ENCODE assay signal across 1 cellular context in the genomic region with DNA sequence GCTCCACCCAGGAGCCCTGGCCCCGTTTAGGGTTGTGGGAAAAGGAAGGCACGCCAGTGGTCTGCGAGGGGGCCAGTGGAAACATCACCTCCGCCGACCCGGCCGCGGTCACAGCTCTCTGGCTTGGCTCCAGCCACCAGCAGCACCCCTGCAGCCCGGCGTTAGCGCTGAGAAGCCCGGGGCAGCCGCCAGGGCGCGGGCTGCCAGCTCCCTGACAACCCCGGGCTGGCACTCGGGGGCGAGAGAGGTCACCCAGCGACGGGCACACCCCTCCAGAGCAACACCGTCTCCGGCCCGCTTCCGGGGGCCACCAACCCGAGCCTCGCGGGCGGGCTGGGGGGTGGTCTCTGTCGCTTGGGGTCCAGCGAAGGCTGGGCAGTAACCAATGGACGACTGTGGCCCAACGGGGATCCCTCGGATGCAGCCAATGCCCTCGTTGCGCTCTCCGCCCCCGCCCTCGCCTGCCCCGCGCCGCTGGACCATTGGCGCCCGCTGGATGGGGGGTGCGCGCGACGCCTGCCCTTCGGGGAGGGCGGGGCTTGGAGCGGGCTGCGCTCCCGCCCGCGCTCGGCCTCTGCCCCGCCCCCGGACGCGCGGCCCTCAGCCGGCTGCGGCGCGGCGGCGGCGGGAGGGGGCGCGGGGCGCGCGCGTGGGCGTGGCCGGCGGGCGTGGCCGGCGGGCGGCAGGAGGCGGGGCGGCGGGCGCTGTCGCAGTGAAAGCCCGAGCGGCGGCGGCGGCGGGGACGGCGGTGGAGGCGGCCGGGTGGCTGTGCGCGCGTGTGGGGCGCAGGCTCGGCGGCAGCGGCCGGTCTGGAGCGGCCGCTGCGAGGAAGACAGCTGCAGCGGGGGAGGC.
A peak's percentile ranks its signal among the peaks of the same experiment; 100 is the strongest.
TF ChIP-seq lines count a peak whose summit lies in the region.

A gene (plus strand): TSS at position 712 of the 852 bp plus-strand sequence. CDS start 1,007 bp downstream, outside the sequence.

TF ChIP-seq in H1, 55 proteins besides CTCF, POLR2A, EP300 and RAD21:
- TF ChIP-seq JUN (IDR thresholded peaks at IDR 0.05; ENCODE audit: low read depth, low read length) (no peak), EGR1 (IDR thresholded peaks at IDR 0.05; ENCODE audit: borderline replicate concordance, low read depth, low read length) (peak; percentile 82; the same call in 1 of the 2 replicates), POU5F1 (IDR thresholded peaks at IDR 0.05; ENCODE audit: low read depth, low read length) (no peak), RNF2 (IDR thresholded peaks at IDR 0.05; ENCODE audit: borderline replicate concordance, low read depth, low read length, missing control alignments, poor library complexity, severe bottlenecking) (no peak), KDM5A (IDR thresholded peaks at IDR 0.05; ENCODE audit: low read length) (no peak), CHD1 (IDR thresholded peaks at IDR 0.05; ENCODE audit: low read depth, low read length) (no peak), TCF12 (IDR thresholded peaks at IDR 0.05; ENCODE audit: low read depth, low read length) (no peak), BRCA1 (IDR thresholded peaks at IDR 0.05; ENCODE audit: low read depth, low read length) (no peak), CBX8 (IDR thresholded peaks at IDR 0.05; ENCODE audit: borderline replicate concordance, low read depth, low read length) (no peak), ASH2L (IDR thresholded peaks at IDR 0.05; ENCODE audit: low read length) (no peak), SIN3A (conservative IDR thresholded peaks at IDR 0.05 in 1 of 2, IDR thresholded peaks at IDR 0.05 in 1 of 2; ENCODE audit: low read depth in 1 of 2, low read length in 2 of 2) (peak in 1 of 2 experiments; percentile 63; a peak in 2 of 4 replicates), EZH2 (IDR thresholded peaks at IDR 0.05; ENCODE audit: low read depth, low read length, severe bottlenecking) (no peak), GABPA (IDR thresholded peaks at IDR 0.05; ENCODE audit: borderline replicate concordance, insufficient read depth, low read length) (0 out of 2 replicates have a peak, but pooled peaks have one; percentile 14), SIX5 (IDR thresholded peaks at IDR 0.05; ENCODE audit: low read depth, low read length) (no peak), SIRT6 (IDR thresholded peaks at IDR 0.05; ENCODE audit: low read length) (no peak), HDAC2 (IDR thresholded peaks at IDR 0.05; ENCODE audit: borderline replicate concordance in 1 of 2, low read depth in 2 of 2, low read length in 2 of 2) (no peak), RFX5 (IDR thresholded peaks at IDR 0.05; ENCODE audit: borderline replicate concordance, low read depth, low read length) (no peak), JUND (IDR thresholded peaks at IDR 0.05; ENCODE audit: low read length) (no peak), RXRA (IDR thresholded peaks at IDR 0.05; ENCODE audit: insufficient read depth, low read depth, low read length) (no peak), TAF7 (optimal IDR thresholded peaks at IDR 0.05; ENCODE audit: borderline replicate concordance, low read depth, low read length) (no peak), HDAC6 (IDR thresholded peaks at IDR 0.05; ENCODE audit: low read depth, low read length) (no peak), CEBPB (IDR thresholded peaks at IDR 0.05; ENCODE audit: low read depth, low read length) (no peak), TBP (IDR thresholded peaks at IDR 0.05; ENCODE audit: low read depth, low read length) (no peak), SAP30 (IDR thresholded peaks at IDR 0.05; ENCODE audit: insufficient read depth, insufficient replicate concordance, low read length) (no peak), CBX5 (IDR thresholded peaks at IDR 0.05; ENCODE audit: low read depth, low read length) (no peak), NRF1 (IDR thresholded peaks at IDR 0.05; ENCODE audit: low read depth, low read length) (no peak), SP1 (IDR thresholded peaks at IDR 0.05; ENCODE audit: low read depth, low read length) (peak; percentile 60; the same call in 1 of the 2 replicates), GTF2F1 (IDR thresholded peaks at IDR 0.05; ENCODE audit: borderline replicate concordance, low read depth, low read length) (no peak), TAF1 (IDR thresholded peaks at IDR 0.05; ENCODE audit: low read depth, low read length) (peak; percentile 10; the same call in 1 of the 2 replicates), SP4 (IDR thresholded peaks at IDR 0.05; ENCODE audit: low read length) (no peak), ZNF274 (IDR thresholded peaks at IDR 0.05; ENCODE audit: borderline replicate concordance, extremely low read depth, low read length) (no peak), CREB1 (IDR thresholded peaks at IDR 0.05) (peak; percentile 58), MAFK (IDR thresholded peaks at IDR 0.05; ENCODE audit: low read depth, low read length) (no peak), TEAD4 (IDR thresholded peaks at IDR 0.05; ENCODE audit: low read depth, low read length) (no peak), RBBP5 (IDR thresholded peaks at IDR 0.05; ENCODE audit: borderline replicate concordance, low read depth, low read length) (no peak), SUZ12 (IDR thresholded peaks at IDR 0.05; ENCODE audit: low read length) (no peak), NANOG (IDR thresholded peaks at IDR 0.05; ENCODE audit: insufficient read depth, low read depth, low read length, poor library complexity, severe bottlenecking) (no peak), FOSL1 (IDR thresholded peaks at IDR 0.05; ENCODE audit: insufficient read depth, low read depth, low read length) (no peak), SP2 (IDR thresholded peaks at IDR 0.05; ENCODE audit: low read length) (no peak), YY1 (IDR thresholded peaks at IDR 0.05; ENCODE audit: low read depth, low read length) (peak; percentile 70), CHD2 (IDR thresholded peaks at IDR 0.05; ENCODE audit: low read length) (0 out of 2 replicates have a peak, but pooled peaks have one; percentile 32), BCL11A (IDR thresholded peaks at IDR 0.05; ENCODE audit: low read depth in 2 of 2, low read length in 2 of 2) (no peak), PHF8 (conservative IDR thresholded peaks at IDR 0.05; ENCODE audit: low read depth, low read length) (peak; percentile 58; the same call in 1 of the 2 replicates), KDM1A (IDR thresholded peaks at IDR 0.05; ENCODE audit: borderline replicate concordance, low read length) (no peak), KDM4A (IDR thresholded peaks at IDR 0.05; ENCODE audit: low read depth, low read length, severe bottlenecking) (no peak), BACH1 (IDR thresholded peaks at IDR 0.05; ENCODE audit: low read length) (no peak), CTBP2 (IDR thresholded peaks at IDR 0.05; ENCODE audit: borderline replicate concordance, insufficient read depth, insufficient read length, low read length) (no peak), SRF (IDR thresholded peaks at IDR 0.05; ENCODE audit: low read depth, low read length) (no peak), POLR2AphosphoS5 (IDR thresholded peaks at IDR 0.05; ENCODE audit: low read depth, low read length) (no peak)
- TF ChIP-seq, protein P1, sequence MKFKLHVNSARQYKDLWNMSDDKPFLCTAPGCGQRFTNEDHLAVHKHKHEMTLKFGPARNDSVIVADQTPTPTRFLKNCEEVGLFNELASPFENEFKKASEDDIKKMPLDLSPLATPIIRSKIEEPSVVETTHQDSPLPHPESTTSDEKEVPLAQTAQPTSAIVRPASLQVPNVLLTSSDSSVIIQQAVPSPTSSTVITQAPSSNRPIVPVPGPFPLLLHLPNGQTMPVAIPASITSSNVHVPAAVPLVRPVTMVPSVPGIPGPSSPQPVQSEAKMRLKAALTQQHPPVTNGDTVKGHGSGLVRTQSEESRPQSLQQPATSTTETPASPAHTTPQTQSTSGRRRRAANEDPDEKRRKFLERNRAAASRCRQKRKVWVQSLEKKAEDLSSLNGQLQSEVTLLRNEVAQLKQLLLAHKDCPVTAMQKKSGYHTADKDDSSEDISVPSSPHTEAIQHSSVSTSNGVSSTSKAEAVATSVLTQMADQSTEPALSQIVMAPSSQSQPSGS (IDR thresholded peaks at IDR 0.05; ENCODE audit: low read length) = no peak
- TF ChIP-seq, protein P2, sequence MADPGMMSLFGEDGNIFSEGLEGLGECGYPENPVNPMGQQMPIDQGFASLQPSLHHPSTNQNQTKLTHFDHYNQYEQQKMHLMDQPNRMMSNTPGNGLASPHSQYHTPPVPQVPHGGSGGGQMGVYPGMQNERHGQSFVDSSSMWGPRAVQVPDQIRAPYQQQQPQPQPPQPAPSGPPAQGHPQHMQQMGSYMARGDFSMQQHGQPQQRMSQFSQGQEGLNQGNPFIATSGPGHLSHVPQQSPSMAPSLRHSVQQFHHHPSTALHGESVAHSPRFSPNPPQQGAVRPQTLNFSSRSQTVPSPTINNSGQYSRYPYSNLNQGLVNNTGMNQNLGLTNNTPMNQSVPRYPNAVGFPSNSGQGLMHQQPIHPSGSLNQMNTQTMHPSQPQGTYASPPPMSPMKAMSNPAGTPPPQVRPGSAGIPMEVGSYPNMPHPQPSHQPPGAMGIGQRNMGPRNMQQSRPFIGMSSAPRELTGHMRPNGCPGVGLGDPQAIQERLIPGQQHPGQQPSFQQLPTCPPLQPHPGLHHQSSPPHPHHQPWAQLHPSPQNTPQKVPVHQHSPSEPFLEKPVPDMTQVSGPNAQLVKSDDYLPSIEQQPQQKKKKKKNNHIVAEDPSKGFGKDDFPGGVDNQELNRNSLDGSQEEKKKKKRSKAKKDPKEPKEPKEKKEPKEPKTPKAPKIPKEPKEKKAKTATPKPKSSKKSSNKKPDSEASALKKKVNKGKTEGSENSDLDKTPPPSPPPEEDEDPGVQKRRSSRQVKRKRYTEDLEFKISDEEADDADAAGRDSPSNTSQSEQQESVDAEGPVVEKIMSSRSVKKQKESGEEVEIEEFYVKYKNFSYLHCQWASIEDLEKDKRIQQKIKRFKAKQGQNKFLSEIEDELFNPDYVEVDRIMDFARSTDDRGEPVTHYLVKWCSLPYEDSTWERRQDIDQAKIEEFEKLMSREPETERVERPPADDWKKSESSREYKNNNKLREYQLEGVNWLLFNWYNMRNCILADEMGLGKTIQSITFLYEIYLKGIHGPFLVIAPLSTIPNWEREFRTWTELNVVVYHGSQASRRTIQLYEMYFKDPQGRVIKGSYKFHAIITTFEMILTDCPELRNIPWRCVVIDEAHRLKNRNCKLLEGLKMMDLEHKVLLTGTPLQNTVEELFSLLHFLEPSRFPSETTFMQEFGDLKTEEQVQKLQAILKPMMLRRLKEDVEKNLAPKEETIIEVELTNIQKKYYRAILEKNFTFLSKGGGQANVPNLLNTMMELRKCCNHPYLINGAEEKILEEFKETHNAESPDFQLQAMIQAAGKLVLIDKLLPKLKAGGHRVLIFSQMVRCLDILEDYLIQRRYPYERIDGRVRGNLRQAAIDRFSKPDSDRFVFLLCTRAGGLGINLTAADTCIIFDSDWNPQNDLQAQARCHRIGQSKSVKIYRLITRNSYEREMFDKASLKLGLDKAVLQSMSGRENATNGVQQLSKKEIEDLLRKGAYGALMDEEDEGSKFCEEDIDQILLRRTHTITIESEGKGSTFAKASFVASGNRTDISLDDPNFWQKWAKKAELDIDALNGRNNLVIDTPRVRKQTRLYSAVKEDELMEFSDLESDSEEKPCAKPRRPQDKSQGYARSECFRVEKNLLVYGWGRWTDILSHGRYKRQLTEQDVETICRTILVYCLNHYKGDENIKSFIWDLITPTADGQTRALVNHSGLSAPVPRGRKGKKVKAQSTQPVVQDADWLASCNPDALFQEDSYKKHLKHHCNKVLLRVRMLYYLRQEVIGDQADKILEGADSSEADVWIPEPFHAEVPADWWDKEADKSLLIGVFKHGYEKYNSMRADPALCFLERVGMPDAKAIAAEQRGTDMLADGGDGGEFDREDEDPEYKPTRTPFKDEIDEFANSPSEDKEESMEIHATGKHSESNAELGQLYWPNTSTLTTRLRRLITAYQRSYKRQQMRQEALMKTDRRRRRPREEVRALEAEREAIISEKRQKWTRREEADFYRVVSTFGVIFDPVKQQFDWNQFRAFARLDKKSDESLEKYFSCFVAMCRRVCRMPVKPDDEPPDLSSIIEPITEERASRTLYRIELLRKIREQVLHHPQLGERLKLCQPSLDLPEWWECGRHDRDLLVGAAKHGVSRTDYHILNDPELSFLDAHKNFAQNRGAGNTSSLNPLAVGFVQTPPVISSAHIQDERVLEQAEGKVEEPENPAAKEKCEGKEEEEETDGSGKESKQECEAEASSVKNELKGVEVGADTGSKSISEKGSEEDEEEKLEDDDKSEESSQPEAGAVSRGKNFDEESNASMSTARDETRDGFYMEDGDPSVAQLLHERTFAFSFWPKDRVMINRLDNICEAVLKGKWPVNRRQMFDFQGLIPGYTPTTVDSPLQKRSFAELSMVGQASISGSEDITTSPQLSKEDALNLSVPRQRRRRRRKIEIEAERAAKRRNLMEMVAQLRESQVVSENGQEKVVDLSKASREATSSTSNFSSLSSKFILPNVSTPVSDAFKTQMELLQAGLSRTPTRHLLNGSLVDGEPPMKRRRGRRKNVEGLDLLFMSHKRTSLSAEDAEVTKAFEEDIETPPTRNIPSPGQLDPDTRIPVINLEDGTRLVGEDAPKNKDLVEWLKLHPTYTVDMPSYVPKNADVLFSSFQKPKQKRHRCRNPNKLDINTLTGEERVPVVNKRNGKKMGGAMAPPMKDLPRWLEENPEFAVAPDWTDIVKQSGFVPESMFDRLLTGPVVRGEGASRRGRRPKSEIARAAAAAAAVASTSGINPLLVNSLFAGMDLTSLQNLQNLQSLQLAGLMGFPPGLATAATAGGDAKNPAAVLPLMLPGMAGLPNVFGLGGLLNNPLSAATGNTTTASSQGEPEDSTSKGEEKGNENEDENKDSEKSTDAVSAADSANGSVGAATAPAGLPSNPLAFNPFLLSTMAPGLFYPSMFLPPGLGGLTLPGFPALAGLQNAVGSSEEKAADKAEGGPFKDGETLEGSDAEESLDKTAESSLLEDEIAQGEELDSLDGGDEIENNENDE (IDR thresholded peaks at IDR 0.05; ENCODE audit: insufficient replicate concordance, low read length) = no peak
- TF ChIP-seq, protein P3, sequence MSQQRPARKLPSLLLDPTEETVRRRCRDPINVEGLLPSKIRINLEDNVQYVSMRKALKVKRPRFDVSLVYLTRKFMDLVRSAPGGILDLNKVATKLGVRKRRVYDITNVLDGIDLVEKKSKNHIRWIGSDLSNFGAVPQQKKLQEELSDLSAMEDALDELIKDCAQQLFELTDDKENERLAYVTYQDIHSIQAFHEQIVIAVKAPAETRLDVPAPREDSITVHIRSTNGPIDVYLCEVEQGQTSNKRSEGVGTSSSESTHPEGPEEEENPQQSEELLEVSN (IDR thresholded peaks at IDR 0.05) = no peak
- TF ChIP-seq, protein P4, sequence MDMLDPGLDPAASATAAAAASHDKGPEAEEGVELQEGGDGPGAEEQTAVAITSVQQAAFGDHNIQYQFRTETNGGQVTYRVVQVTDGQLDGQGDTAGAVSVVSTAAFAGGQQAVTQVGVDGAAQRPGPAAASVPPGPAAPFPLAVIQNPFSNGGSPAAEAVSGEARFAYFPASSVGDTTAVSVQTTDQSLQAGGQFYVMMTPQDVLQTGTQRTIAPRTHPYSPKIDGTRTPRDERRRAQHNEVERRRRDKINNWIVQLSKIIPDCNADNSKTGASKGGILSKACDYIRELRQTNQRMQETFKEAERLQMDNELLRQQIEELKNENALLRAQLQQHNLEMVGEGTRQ (IDR thresholded peaks at IDR 0.05; ENCODE audit: low read length) = no peak
- TF ChIP-seq, protein P5, sequence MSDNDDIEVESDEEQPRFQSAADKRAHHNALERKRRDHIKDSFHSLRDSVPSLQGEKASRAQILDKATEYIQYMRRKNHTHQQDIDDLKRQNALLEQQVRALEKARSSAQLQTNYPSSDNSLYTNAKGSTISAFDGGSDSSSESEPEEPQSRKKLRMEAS (IDR thresholded peaks at IDR 0.05) = peak; percentile 43
- TF ChIP-seq, protein P6, sequence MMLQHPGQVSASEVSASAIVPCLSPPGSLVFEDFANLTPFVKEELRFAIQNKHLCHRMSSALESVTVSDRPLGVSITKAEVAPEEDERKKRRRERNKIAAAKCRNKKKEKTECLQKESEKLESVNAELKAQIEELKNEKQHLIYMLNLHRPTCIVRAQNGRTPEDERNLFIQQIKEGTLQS (IDR thresholded peaks at IDR 0.05; ENCODE audit: insufficient read depth, low read depth, low read length) = no peak
